In genomic region chr21:18249542-18250152, GRCh38 we compare ENCODE assay signal across 16 cellular contexts. TPM values are rescaled to one million over a fixed set of nuclear protein-coding genes. Genes with fewer than 3 reads are reported as not detected.
A peak's percentile ranks its signal among the peaks of the same experiment; 100 is the strongest.
DNase-seq lines count a peak whose midpoint lies in the region; ATAC-seq and TF ChIP-seq lines count a peak whose summit lies in the region.
"Had no signal": no experiment of that assay in that cellular context is flagged by ENCODE, and none has a peak within 500 bp of the region (broad histone marks: within the 10 kb centered on the region; RNA-seq: fewer than 3 reads in every experiment).

No MANE protein-coding gene starts in this region.

- H3K4me3 ChIP-seq in lower leg skin (ENCODE audit: low read depth, poor library complexity, severe bottlenecking): no peak overlapping the region
- H3K4me3 ChIP-seq: vagina had no signal

- no peak for ATAC-seq in esophagus mucosa

- H3K4me1 Mint-ChIP-seq in neural crest cell: peaks cover under 1% of the 10 kb centered on the region
- H3K4me1 Mint-ChIP-seq: activated naive CD4-positive, alpha-beta T cell treated with anti-CD3 and anti-CD28 coated beads, Interleukin-2, amount 10 ng/mL, durations not matched to agents 7 days and 5 days; memory B cell had no signal

- no peak overlapping the region for H3K4me3 Mint-ChIP-seq in neural crest cell
- H3K4me3 Mint-ChIP-seq: activated CD4-positive, alpha-beta memory T cell treated with anti-CD3 and anti-CD28 coated beads for 36 hours; activated naive CD4-positive, alpha-beta T cell treated with anti-CD3 and anti-CD28 coated beads, Interleukin-2, amount 10 ng/mL, durations not matched to agents 7 days and 5 days; memory B cell had no signal

- intact Hi-C loops in lower leg skin (cut with DNase I; ENCODE audit: low total_unique reads): no loop called here

- no peak overlapping the region for H3K27ac Mint-ChIP-seq in neural crest cell (ENCODE audit: unreplicated experiment)
- H3K27ac Mint-ChIP-seq: activated CD4-positive, alpha-beta memory T cell treated with anti-CD3 and anti-CD28 coated beads for 36 hours; activated naive CD4-positive, alpha-beta T cell treated with anti-CD3 and anti-CD28 coated beads, Interleukin-2, amount 10 ng/mL, durations not matched to agents 7 days and 5 days; memory B cell had no signal

- in situ Hi-C loops in KBM-7 (cut with MboI; ENCODE audit: low pct_unique_long_range_greater_than_20kb, low sequenced_read_pairs): no loop called here

- TF ChIP-seq CTCF in neural crest cell (conservative IDR thresholded peaks at IDR 0.05) (peak; percentile 27), lower leg skin (IDR thresholded peaks at IDR 0.05) (no peak)

- 60 to 64% methylated on average over 2 of the region's 2 CpGs for WGBS in lower leg skin, 2 donors

- H3K27me3 Mint-ChIP-seq in neural crest cell (ENCODE audit: low read depth): peaks cover 25% of the 10 kb centered on the region

- TF ChIP-seq POLR2A in lower leg skin (IDR thresholded peaks at IDR 0.05): no peak

- DNase-seq in NCI-H82 (lab: John Stamatoyannopoulos, UW): peak; percentile 33
- DNase-seq in NCI-H82 treated with DMSO at 0.1 percent for 48 hours (lab: John Stamatoyannopoulos, UW; ENCODE audit: unreplicated experiment): no peak
- DNase-seq in KBM-7: peak; percentile 24
- peak; percentile 22 for DNase-seq in SK-N-DZ (ENCODE audit: low spot score)
- no peak for DNase-seq in neural crest cell (ENCODE audit: low read depth, low spot score)
- no peak for DNase-seq in lower leg skin (ENCODE audit: low spot score in 2 of 2)
- no peak for DNase-seq in SKM-1 treated with dmso at 0.1 percent for 144 hours (lab: John Stamatoyannopoulos, UW; ENCODE audit: unreplicated experiment)
- DNase-seq: activated CD4-positive, alpha-beta memory T cell treated with anti-CD3 and anti-CD28 coated beads for 36 hours; activated naive CD4-positive, alpha-beta T cell treated with anti-CD3 and anti-CD28 coated beads, Interleukin-2, amount 10 ng/mL, durations not matched to agents 7 days and 5 days; central memory CD4-positive, alpha-beta T cell; DND-41; NK-92 treated with Interleukin-12 subunit alpha and Interleukin-12 subunit beta, amount 100 ng/mL, for 24 hours had no signal

- no peaks in the 10 kb centered on the region for H3K36me3 Mint-ChIP-seq in neural crest cell (ENCODE audit: low read depth)
- H3K36me3 Mint-ChIP-seq: activated naive CD4-positive, alpha-beta T cell treated with anti-CD3 and anti-CD28 coated beads, Interleukin-2, amount 10 ng/mL, durations not matched to agents 7 days and 5 days; memory B cell had no signal

- H3K9me3 Mint-ChIP-seq in neural crest cell: no peaks in the 10 kb centered on the region
- H3K9me3 Mint-ChIP-seq: activated CD4-positive, alpha-beta memory T cell treated with anti-CD3 and anti-CD28 coated beads for 36 hours; activated naive CD4-positive, alpha-beta T cell treated with anti-CD3 and anti-CD28 coated beads, Interleukin-2, amount 10 ng/mL, durations not matched to agents 7 days and 5 days; memory B cell had no signal

RNA-seq across cellular contexts. Expression of gene CHODL, which starts 5.0 kb away (rescaled TPM):
- 23.1 and 24.8 TPM in 2 replicates for polyA plus RNA-seq in SK-N-DZ (2014; cell fraction: cytosol; rRNA removed)
- 8.1 and 13.6 TPM in 2 replicates for polyA plus RNA-seq in SK-N-DZ (2014; cell fraction: nucleus; rRNA removed)
- total RNA-seq in neural crest cell (0.96 and 0.98 TPM in 2 replicates), lower leg skin (1 to 10 TPM in 3 of 4 donors, under 1 TPM in 1; 0.97 to 2.6 (median 1.4) TPM), esophagus mucosa (0.72 TPM)
- total RNA-seq: activated CD4-positive, alpha-beta memory T cell treated with anti-CD3 and anti-CD28 coated beads for 36 hours; T-helper 1 cell treated with Interleukin-12 subunit alpha and Interleukin-12 subunit beta and Interleukin-4 antibody, amounts not matched to agents 30 ng/mL and 1 ng/mL, for 36 hours had no signal

Comparison
In these comparisons a context has a peak if more than half of its experiments do, and no peak if none do; other contexts are left out.
1. DNase-seq: peak in NCI-H82 (single experiment), KBM-7 (single experiment) and SK-N-DZ (single experiment); none in NCI-H82 treated with DMSO at 0.1 percent for 48 hours (single experiment), neural crest cell (single experiment), lower leg skin (0 of 2) and SKM-1 treated with dmso at 0.1 percent for 144 hours (single experiment).